In the genomic region with DNA sequence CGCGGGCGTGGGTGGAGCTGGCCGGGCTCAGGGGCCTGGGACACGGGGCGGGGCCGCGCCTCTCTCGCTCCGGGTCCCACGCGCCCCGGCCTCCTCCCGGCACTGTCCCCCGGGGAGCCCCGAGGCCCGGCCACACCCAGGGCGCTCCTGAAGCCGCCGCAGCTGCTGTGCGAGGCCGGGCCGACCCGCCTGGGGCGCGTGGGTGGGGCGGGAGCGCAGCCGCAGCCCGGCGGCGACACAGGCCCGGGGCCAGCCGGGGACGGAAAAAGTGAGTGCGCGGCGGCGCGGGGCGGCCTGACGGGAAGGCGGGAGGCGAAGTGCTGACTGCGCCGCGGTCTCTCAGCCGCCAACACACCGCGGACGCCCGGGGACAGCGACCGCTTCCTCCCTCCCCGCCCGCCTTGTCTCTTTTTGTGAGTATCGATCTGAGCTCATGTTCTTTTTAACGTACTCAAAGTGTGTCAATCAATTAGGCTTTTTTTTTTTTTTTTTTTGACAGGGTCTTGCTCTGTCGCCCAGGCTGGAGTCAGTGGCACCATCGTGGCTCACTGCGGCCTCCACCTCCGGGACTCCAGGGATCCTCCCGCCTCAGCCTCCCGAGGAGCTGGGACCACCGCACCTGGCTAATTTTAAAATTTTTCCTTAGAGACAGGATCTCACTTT, we compare ENCODE assay signal across 8 cellular contexts. TPM values are rescaled to one million over a fixed set of nuclear protein-coding genes. Genes with fewer than 3 reads are reported as not detected.
DNase-seq lines count a peak whose midpoint lies in the region; ATAC-seq and TF ChIP-seq lines count a peak whose summit lies in the region.

No MANE protein-coding gene starts in this region.

- H3K27ac ChIP-seq in spleen = peak overlapping the region in 7 of 8 donors; percentile 25 to 82 (median 68)

- peaks cover 0 to 24% (median 0%) of the 10 kb centered on the region in 7 donors for H3K27me3 ChIP-seq in spleen (replicated peaks in 1 of 7)

- peaks cover 13 to 36% (median 26%) of the 10 kb centered on the region in 6 donors for H3K4me1 ChIP-seq in spleen

- ATAC-seq in HG03135 (IDR thresholded peaks at IDR 0.05; ENCODE audit: unreplicated experiment) = peak; percentile 66

- WGBS in spleen, 5 donors = 4 to 9% (median 7%) methylated on average over 30 to 65 of the region's 65 CpGs

- peak; percentile 22 to 23 for DNase-seq in NCI-H2081 (lab: John Stamatoyannopoulos, UW)
- no peak for DNase-seq in NCI-H2081 treated with DMSO at 0.1 percent for 48 hours (lab: John Stamatoyannopoulos, UW)
- peak; percentile 61 to 84 (median 72) for DNase-seq in T-helper 1 cell
- peak; percentile 43 for DNase-seq in amniotic stem cell (lab: John Stamatoyannopoulos, UW)
- DNase-seq in spleen = peak; percentile 90
- DNase-seq in NCI-H510A (lab: John Stamatoyannopoulos, UW) = no peak

- intact Hi-C loops in spleen (cut with DNase I; ENCODE audit: low total_unique reads) = no loop called here

- peak overlapping the region; percentile 24 for H3K4me3 ChIP-seq in iPS-11a (ENCODE audit: low read depth, low read length)
- H3K4me3 ChIP-seq in spleen = peak overlapping the region in 7 of 8 donors; percentile 22 to 68 (median 26)

- no peak for TF ChIP-seq POLR2A in spleen (IDR thresholded peaks at IDR 0.05)

- H3K36me3 ChIP-seq in spleen = no peaks in the 10 kb centered on the region

- peak in 3 of 11 experiments; percentile 12 to 20 (median 17) for TF ChIP-seq CTCF in spleen (IDR thresholded peaks at IDR 0.05 in 8 of 11, conservative IDR thresholded peaks at IDR 0.05 in 3 of 11)

- no peaks in the 10 kb centered on the region for H3K9me3 ChIP-seq in spleen

RNA-seq across cellular contexts. Expression of gene PDCD1, which starts 14.5 kb away (rescaled TPM):
- total RNA-seq in spleen = 1 to 10 TPM; 3.1 to 7.9 (median 5.4) TPM
- polyA plus RNA-seq in spleen = 1 to 10 TPM; 2.7 to 7.3 (median 5.2) TPM

RNA-seq across cellular contexts. Expression of gene RTP5, which starts 25.3 kb away (rescaled TPM):
- total RNA-seq in spleen = 1 to 10 TPM in 4 of 7 donors, under 1 TPM in 3; 0.34 to 2.2 (median 1.0) TPM
- polyA plus RNA-seq in spleen = under 1 TPM; 0.39 to 0.93 (median 0.49) TPM

RNA-seq across cellular contexts. Expression of gene NEU4, which starts 35.2 kb away (rescaled TPM):
- 1 to 10 TPM in 2 of 7 donors, under 1 TPM in 2, not detected in 3; 0.32 to 1.9 (median 0.85) TPM for total RNA-seq in spleen
- under 1 TPM; 0.04 to 0.22 (median 0.08) TPM for polyA plus RNA-seq in spleen

Comparison
In these comparisons a context has a peak if more than half of its experiments do, and no peak if none do; other contexts are left out.
1. DNase-seq: peak in NCI-H2081 (2 of 2), T-helper 1 cell (5 of 5), amniotic stem cell (single experiment) and spleen (single experiment); none in NCI-H2081 treated with DMSO at 0.1 percent for 48 hours (single experiment) and NCI-H510A (single experiment).